In genomic region chr10:19500959-19501358, GRCh38 we compare ENCODE assay signal across 20 cellular contexts.
DNase-seq lines count a peak whose midpoint lies in the region; ATAC-seq and TF ChIP-seq lines count a peak whose summit lies in the region.
"Had no signal": no experiment of that assay in that cellular context is flagged by ENCODE, and none has a peak within 500 bp of the region (broad histone marks: within the 10 kb centered on the region; RNA-seq: fewer than 3 reads in every experiment).

No MANE protein-coding gene starts in this region.

- CTCF ChIA-PET in A673 (lab: Charles Lee): no interaction called here
- CTCF ChIA-PET in activated CD8-positive, alpha-beta T cell treated with anti-CD3 and anti-CD28 coated beads, Interleukin-2, amount 10 ng/mL, durations not matched to agents 7 days and 5 days (lab: Charles Lee): no interaction called here

- intact Hi-C loops in A673 (cut with micrococcal nuclease; ENCODE audit: unreplicated experiment): no loop called here

- peaks cover 47% of the 10 kb centered on the region for H3K27me3 ChIP-seq in A673 (replicated peaks; ENCODE audit: insufficient read depth, low read depth, low read length, poor library complexity)
- H3K27me3 ChIP-seq: BLaER1 treated with 17β-estradiol and CSF1 and Interleukin-3, amounts not matched to agents 10 nM and 100 nM had no signal

- H3K27ac Mint-ChIP-seq in type B pancreatic cell: peak overlapping the region; percentile 63
- H3K27ac Mint-ChIP-seq in activated CD8-positive, alpha-beta T cell treated with anti-CD3 and anti-CD28 coated beads, Interleukin-2, amount 10 ng/mL, durations not matched to agents 7 days and 5 days: no peak overlapping the region
- H3K27ac Mint-ChIP-seq: B cell; CD8-positive, alpha-beta T cell had no signal

- peaks cover 3% of the 10 kb centered on the region for H3K36me3 Mint-ChIP-seq in type B pancreatic cell
- H3K36me3 Mint-ChIP-seq in activated CD8-positive, alpha-beta T cell treated with anti-CD3 and anti-CD28 coated beads, Interleukin-2, amount 10 ng/mL, durations not matched to agents 7 days and 5 days (ENCODE audit: low read depth): no peaks in the 10 kb centered on the region
- H3K36me3 Mint-ChIP-seq: CD8-positive, alpha-beta T cell had no signal

- DNase-seq in SIG-M5 treated with dmso at 0.1 percent for 504 hours (lab: John Stamatoyannopoulos, UW; ENCODE audit: unreplicated experiment): peak; percentile 47
- no peak for DNase-seq in SIG-M5 (lab: John Stamatoyannopoulos, UW)
- no peak for DNase-seq in epithelial cell of prostate (ENCODE audit: low read depth, low spot score)
- DNase-seq in islet precursor cell: peak; percentile 68
- DNase-seq in type B pancreatic cell (ENCODE audit: extremely low spot score, unreplicated experiment): no peak
- DNase-seq in A673 (ENCODE audit: low spot score): no peak
- DNase-seq in COLO668 (lab: John Stamatoyannopoulos, UW; ENCODE audit: unreplicated experiment): no peak
- DNase-seq in activated CD8-positive, alpha-beta T cell treated with anti-CD3 and anti-CD28 coated beads, Interleukin-2, amount 10 ng/mL, durations not matched to agents 7 days and 5 days: no peak
- DNase-seq: 8988T; CD8-positive, alpha-beta T cell; COR-L47; DMS 273 treated with DMSO at 0.1 percent for 48 hours; DMS53; DND-41; EL; GM23248; IMR-90 had no signal

- no peaks in the 10 kb centered on the region for H3K4me1 Mint-ChIP-seq in type B pancreatic cell (ENCODE audit: unreplicated experiment)
- no peaks in the 10 kb centered on the region for H3K4me1 Mint-ChIP-seq in activated CD8-positive, alpha-beta T cell treated with anti-CD3 and anti-CD28 coated beads, Interleukin-2, amount 10 ng/mL, durations not matched to agents 7 days and 5 days (ENCODE audit: low read depth)
- H3K4me1 Mint-ChIP-seq: B cell had no signal

- ATAC-seq in activated CD8-positive, alpha-beta T cell treated with anti-CD3 and anti-CD28 coated beads, Interleukin-2, amount 10 ng/mL, durations not matched to agents 7 days and 5 days: no peak
- ATAC-seq: CD8-positive, alpha-beta T cell had no signal

- no peaks in the 10 kb centered on the region for H3K36me3 ChIP-seq in A673 (ENCODE audit: insufficient read depth, low read length, poor library complexity, severe bottlenecking)
- H3K36me3 ChIP-seq: BLaER1 treated with 17β-estradiol and CSF1 and Interleukin-3, amounts not matched to agents 10 nM and 100 nM; HAP-1 had no signal

- H3K4me1 ChIP-seq in A673 (ENCODE audit: insufficient read depth, low read length, poor library complexity, severe bottlenecking): peaks cover 23% of the 10 kb centered on the region
- H3K4me1 ChIP-seq: HAP-1 had no signal

- peaks cover 4% of the 10 kb centered on the region for H3K9me3 Mint-ChIP-seq in type B pancreatic cell
- H3K9me3 Mint-ChIP-seq in activated CD8-positive, alpha-beta T cell treated with anti-CD3 and anti-CD28 coated beads, Interleukin-2, amount 10 ng/mL, durations not matched to agents 7 days and 5 days (ENCODE audit: insufficient read depth): peaks cover 8% of the 10 kb centered on the region

- POLR2A ChIA-PET in A673 (lab: Charles Lee; ENCODE audit: low non-redundant PET): no interaction called here
- POLR2A ChIA-PET in activated CD8-positive, alpha-beta T cell treated with anti-CD3 and anti-CD28 coated beads, Interleukin-2, amount 10 ng/mL, durations not matched to agents 7 days and 5 days (lab: Charles Lee): interaction anchor here (0.6 kb wide), 1 partner anchor 88 kb away, joined by 3 read pairs; no protein-coding TSS in a partner anchor

- TF ChIP-seq CTCF in type B pancreatic cell (conservative IDR thresholded peaks at IDR 0.05) (no peak), A673 (conservative IDR thresholded peaks at IDR 0.05; ENCODE audit: low read depth, low read length) (no peak)

- H3K4me3 ChIP-seq in A673 (ENCODE audit: low read depth, low read length, poor library complexity, severe bottlenecking): no peak overlapping the region
- H3K4me3 ChIP-seq: BLaER1 treated with 17β-estradiol and CSF1 and Interleukin-3, amounts not matched to agents 10 nM and 100 nM; GM23248; HAP-1 had no signal

- H3K4me3 Mint-ChIP-seq in type B pancreatic cell: no peak overlapping the region
- no peak overlapping the region for H3K4me3 Mint-ChIP-seq in activated CD8-positive, alpha-beta T cell treated with anti-CD3 and anti-CD28 coated beads, Interleukin-2, amount 10 ng/mL, durations not matched to agents 7 days and 5 days
- H3K4me3 Mint-ChIP-seq: B cell; CD8-positive, alpha-beta T cell had no signal

- H3K27ac ChIP-seq in epithelial cell of prostate: peak overlapping the region; percentile 32
- H3K27ac ChIP-seq in A673 (ENCODE audit: low read depth, low read length, poor library complexity, severe bottlenecking): no peak overlapping the region
- H3K27ac ChIP-seq: BLaER1 treated with 17β-estradiol and CSF1 and Interleukin-3, amounts not matched to agents 10 nM and 100 nM; GM23248 had no signal

- no TSS peak for BruUV-seq in A673 (replicated peaks; lab: Mats Ljungman, UMichigan)

- H3K9me3 ChIP-seq in A673 (ENCODE audit: low read depth, low read length, poor library complexity, severe bottlenecking): no peaks in the 10 kb centered on the region
- H3K9me3 ChIP-seq: BLaER1 treated with 17β-estradiol and CSF1 and Interleukin-3, amounts not matched to agents 10 nM and 100 nM; HAP-1 had no signal

- no peaks in the 10 kb centered on the region for H3K27me3 Mint-ChIP-seq in type B pancreatic cell
- no peaks in the 10 kb centered on the region for H3K27me3 Mint-ChIP-seq in activated CD8-positive, alpha-beta T cell treated with anti-CD3 and anti-CD28 coated beads, Interleukin-2, amount 10 ng/mL, durations not matched to agents 7 days and 5 days (ENCODE audit: low read depth)
- H3K27me3 Mint-ChIP-seq: B cell had no signal

Comparison
In these comparisons a context has a peak if more than half of its experiments do, and no peak if none do; other contexts are left out.
1. DNase-seq: peak in SIG-M5 treated with dmso at 0.1 percent for 504 hours (single experiment) and islet precursor cell (single experiment); none in SIG-M5 (single experiment), epithelial cell of prostate (single experiment), type B pancreatic cell (single experiment), A673 (single experiment), COLO668 (single experiment) and activated CD8-positive, alpha-beta T cell treated with anti-CD3 and anti-CD28 coated beads, Interleukin-2, amount 10 ng/mL, durations not matched to agents 7 days and 5 days (single experiment).